ENCODE assay signal across 23 cellular contexts in genomic region chr15:84864429-84864795, GRCh38. TPM values are rescaled to one million over a fixed set of nuclear protein-coding genes. Genes with fewer than 3 reads are reported as not detected.
A peak's percentile ranks its signal among the peaks of the same experiment; 100 is the strongest.
DNase-seq lines count a peak whose midpoint lies in the region; ATAC-seq, FAIRE-seq and TF ChIP-seq lines count a peak whose summit lies in the region.
"Had no signal": no experiment of that assay in that cellular context is flagged by ENCODE, and none has a peak within 500 bp of the region (broad histone marks: within the 10 kb centered on the region; RNA-seq: fewer than 3 reads in every experiment).

No MANE protein-coding gene starts in this region.

- CTCF ChIA-PET in Calu3 (lab: Charles Lee) = interaction anchor here (0.5 to 0.6 kb wide), 2 partner anchors 135 to 179 kb away, joined by 3 to 4 read pairs; no protein-coding TSS in a partner anchor

- no TSS peak for BruUV-seq in Calu3 (replicated peaks; lab: Mats Ljungman, UMichigan)

- no peak for DNase-seq in ascending aorta (ENCODE audit: low spot score in 2 of 2)
- DNase-seq in Right ventricle myocardium superior = no peak
- DNase-seq in right atrium auricular region (ENCODE audit: low spot score) = no peak
- no peak for DNase-seq in thoracic aorta (ENCODE audit: low spot score)
- DNase-seq in Calu3 = no peak
- no peak for DNase-seq in stimulated activated naive CD4-positive, alpha-beta T cell treated with Interleukin-2 at 50 U/mL for 16 hours (lab: John Stamatoyannopoulos, UW)
- no peak for DNase-seq in GM12892 (ENCODE audit: insufficient read length)
- DNase-seq: BE2C, DMS79, H7, KBM-7, MM.1S, NCI-H1048, NCI-H1417 treated with DMSO at 0.1 percent for 48 hours, NCI-H187, NCI-H446, NCI-H526, SHP77 treated with DMSO at 0.1 percent for 48 hours had no signal

- H3K27ac ChIP-seq in ascending aorta (peak overlapping the region; percentile 4 to 44), right atrium auricular region (peak overlapping the region; percentile 32 to 60), thoracic aorta (peak overlapping the region; percentile 52 to 53)
- H3K27ac ChIP-seq: HL-60 had no signal

- H3K27me3 ChIP-seq in ascending aorta = no peaks in the 10 kb centered on the region
- no peaks in the 10 kb centered on the region for H3K27me3 ChIP-seq in right atrium auricular region
- no peaks in the 10 kb centered on the region for H3K27me3 ChIP-seq in thoracic aorta (replicated peaks; ENCODE audit: insufficient read depth)
- H3K27me3 ChIP-seq: BE2C had no signal

- intact Hi-C loops in ascending aorta (cut with DNase I) (loop anchor here (1.0 to 10.0 kb wide), 2 partner anchors 64 to 180 kb away; no protein-coding TSS in a partner anchor), Right ventricle myocardium superior (cut with DNase I) (loop anchor here (5.0 kb wide), 1 partner anchor 63 kb away; no protein-coding TSS in a partner anchor), Calu3 (cut with micrococcal nuclease; ENCODE audit: unreplicated experiment) (no loop called here)

- no peak for FAIRE-seq in GM12892 (lab: Jason Lieb, UNC)
- FAIRE-seq: A549, HepG2 had no signal

- peaks cover 28% of the 10 kb centered on the region for H3K4me1 Mint-ChIP-seq in Calu3 (ENCODE audit: low read depth, unreplicated experiment)

- ATAC-seq in Right ventricle myocardium superior (ENCODE audit: poor library complexity) = peak; percentile 59
- no peak for ATAC-seq in thoracic aorta (ENCODE audit: insufficient number of reproducible peaks, low FRiP score, low read depth)
- no peak for ATAC-seq in GM21825 (IDR thresholded peaks at IDR 0.05; ENCODE audit: unreplicated experiment)

- H3K36me3 ChIP-seq in ascending aorta (peaks cover 29 to 33% of the 10 kb centered on the region in 2 donors), right atrium auricular region (peaks cover 85% of the 10 kb centered on the region), thoracic aorta (peaks cover 46% of the 10 kb centered on the region)
- H3K36me3 ChIP-seq: BE2C had no signal

- peaks cover 8% of the 10 kb centered on the region for H3K36me3 Mint-ChIP-seq in Calu3 (ENCODE audit: insufficient read depth, unreplicated experiment)

- H3K9me3 ChIP-seq in ascending aorta (no peaks in the 10 kb centered on the region), right atrium auricular region (no peaks in the 10 kb centered on the region), thoracic aorta (no peaks in the 10 kb centered on the region)
- H3K9me3 ChIP-seq: A549, BE2C had no signal

- TF ChIP-seq POLR2A in GM12892 (IDR thresholded peaks at IDR 0.05; ENCODE audit: low read depth, low read length) = no peak

- H3K27me3 Mint-ChIP-seq in Calu3 (ENCODE audit: unreplicated experiment) = no peaks in the 10 kb centered on the region

- no peaks in the 10 kb centered on the region for H3K9me3 Mint-ChIP-seq in Calu3 (ENCODE audit: low read depth, unreplicated experiment)
- H3K9me3 Mint-ChIP-seq: HFFc6 had no signal

- TF ChIP-seq CTCF in ascending aorta (IDR thresholded peaks at IDR 0.05) = no peak
- no peak for TF ChIP-seq CTCF in right atrium auricular region (IDR thresholded peaks at IDR 0.05)
- no peak for TF ChIP-seq CTCF in thoracic aorta (IDR thresholded peaks at IDR 0.05)
- TF ChIP-seq CTCF in Calu3 (IDR thresholded peaks at IDR 0.05; ENCODE audit: unreplicated experiment) = no peak

- H3K4me1 ChIP-seq in ascending aorta (peaks cover 6 to 16% of the 10 kb centered on the region in 2 donors), right atrium auricular region (peaks cover 0 to 17% of the 10 kb centered on the region in 2 donors), thoracic aorta (ENCODE audit: control insufficient read depth in 1 of 2, low read depth in 2 of 2) (peaks cover 16 to 29% of the 10 kb centered on the region in 2 donors)
- H3K4me1 ChIP-seq: BE2C had no signal

- H3K4me3 Mint-ChIP-seq in Calu3 (ENCODE audit: low read depth, unreplicated experiment) = no peak overlapping the region
- H3K4me3 Mint-ChIP-seq: HFFc6 had no signal

- H3K4me3 ChIP-seq in ascending aorta (peak overlapping the region in 1 of 2 donors; percentile 17), right atrium auricular region (no peak overlapping the region), thoracic aorta (peak overlapping the region; percentile 50)
- H3K4me3 ChIP-seq: A549 had no signal

- no peak overlapping the region for H3K27ac Mint-ChIP-seq in Calu3 (ENCODE audit: unreplicated experiment)
- H3K27ac Mint-ChIP-seq: HFFc6 had no signal

RNA-seq across cellular contexts. Expression of gene SLC28A1, which starts 20.1 kb away (rescaled TPM):
- total RNA-seq in ascending aorta (not detected), Right ventricle myocardium superior (0.46 TPM), right atrium auricular region (under 1 TPM in 1 of 2 donors, not detected in 1; 0.12 TPM), thoracic aorta (1 to 10 TPM in 1 of 2 donors, under 1 TPM in 1; 0.41 to 1.6 TPM), Calu3 (2022) (0.17 and 0.37 TPM in 2 replicates)
- not detected for polyA plus RNA-seq in GM12892 (2012; ENCODE audit: missing spikeins)
- total RNA-seq: H7, HFFc6 had no signal

RNA-seq across cellular contexts. Expression of gene ALPK3, which starts 47.3 kb away (rescaled TPM):
- 38.0 TPM for total RNA-seq in ascending aorta
- total RNA-seq in Right ventricle myocardium superior = 114 TPM
- 10 to 100 TPM; 51.0 to 99.0 TPM for total RNA-seq in right atrium auricular region
- 10 to 100 TPM; 56.9 to 81.1 TPM for total RNA-seq in thoracic aorta
- total RNA-seq in Calu3 (2022) = 4.6 TPM in 2 replicates
- polyA plus RNA-seq in GM12892 (2012; ENCODE audit: missing spikeins) = 0.04 TPM
